8 cellular contexts compared by ENCODE assay signal in genomic region chr17:79087428-79088143, GRCh38. TPM values are rescaled to one million over a fixed set of nuclear protein-coding genes. Genes with fewer than 3 reads are reported as not detected.
DNase-seq lines count a peak whose midpoint lies in the region; ATAC-seq, FAIRE-seq and TF ChIP-seq lines count a peak whose summit lies in the region.

No MANE protein-coding gene starts in this region.

- H3K9me3 ChIP-seq in DND-41 (ENCODE audit: insufficient read depth, low read length, severe bottlenecking) (no peaks in the 10 kb centered on the region), ovary (no peaks in the 10 kb centered on the region)

- H3K9ac ChIP-seq in DND-41 (ENCODE audit: low read depth, low read length) (no peak overlapping the region), KMS-11 (no peak overlapping the region)

- H3K27me3 Mint-ChIP-seq in type B pancreatic cell = peaks cover 3% of the 10 kb centered on the region

- no peaks in the 10 kb centered on the region for H3K9me3 Mint-ChIP-seq in type B pancreatic cell

- H3K27ac ChIP-seq in DND-41 (ENCODE audit: low read length) (no peak overlapping the region), KMS-11 (no peak overlapping the region), ovary (no peak overlapping the region)

- H2AFZ ChIP-seq in DND-41 (ENCODE audit: low read depth, low read length) (no peak overlapping the region), KMS-11 (ENCODE audit: low read depth) (no peak overlapping the region)

- no peak for TF ChIP-seq POLR2A in ovary (IDR thresholded peaks at IDR 0.05)

- H3K36me3 Mint-ChIP-seq in type B pancreatic cell = no peaks in the 10 kb centered on the region

- no peak overlapping the region for H3K27ac Mint-ChIP-seq in type B pancreatic cell

- intact Hi-C loops in ovary (cut with DNase I) = loop anchor here (2.0 to 5.0 kb wide), 5 partner anchors 40 to 620 kb away; no protein-coding TSS in a partner anchor

- H3K36me3 ChIP-seq in DND-41 (ENCODE audit: insufficient read depth, low read length) (peaks cover 29% of the 10 kb centered on the region), KMS-11 (ENCODE audit: insufficient read depth) (no peaks in the 10 kb centered on the region), ovary (no peaks in the 10 kb centered on the region)

- H3K79me2 ChIP-seq in DND-41 (ENCODE audit: insufficient read depth, low read length) = no peaks in the 10 kb centered on the region
- H3K79me2 ChIP-seq in KMS-11 (ENCODE audit: insufficient read depth, low read depth) = no peaks in the 10 kb centered on the region

- H3K27me3 ChIP-seq in DND-41 (ENCODE audit: insufficient read depth, low read length, poor library complexity) (no peaks in the 10 kb centered on the region), KMS-11 (ENCODE audit: insufficient read depth, low read depth) (peaks cover 13% of the 10 kb centered on the region), ovary (no peaks in the 10 kb centered on the region)

- H3K4me1 Mint-ChIP-seq in type B pancreatic cell (ENCODE audit: unreplicated experiment) = peaks cover 9% of the 10 kb centered on the region

- H3K4me2 ChIP-seq in DND-41 (ENCODE audit: insufficient read depth, low read length) = no peak overlapping the region
- H3K4me2 ChIP-seq in KMS-11 = no peak overlapping the region

- H3K4me3 ChIP-seq in DND-41 (ENCODE audit: low read depth in 1 of 2, low read length in 2 of 2) = no peak overlapping the region
- no peak overlapping the region for H3K4me3 ChIP-seq in KMS-11 (IDR thresholded peaks at IDR 0.05; ENCODE audit: insufficient read depth, low read depth, low read length)
- no peak overlapping the region for H3K4me3 ChIP-seq in ovary

- WGBS in ovary, 3 donors = 38 to 48% (median 42%) methylated on average over 12 of the region's 12 CpGs

- ATAC-seq in DND-41 (ENCODE audit: insufficient read depth, low read depth) = peak; percentile 90

- TF ChIP-seq CTCF in DND-41 (IDR thresholded peaks at IDR 0.05; ENCODE audit: borderline replicate concordance, extremely low read depth, low read length, poor library complexity, severe bottlenecking) (peak; percentile 94), KMS-11 (conservative IDR thresholded peaks at IDR 0.05; ENCODE audit: low read depth, low read length) (peak; percentile 90), ovary (IDR thresholded peaks at IDR 0.05) (peak; percentile 72 to 80 (median 77)), type B pancreatic cell (conservative IDR thresholded peaks at IDR 0.05) (peak; percentile 92)

- no peak for TF ChIP-seq EP300 in ovary (IDR thresholded peaks at IDR 0.05)

- H4K20me1 ChIP-seq in DND-41 (ENCODE audit: insufficient read depth, low read length) (peaks cover 27% of the 10 kb centered on the region), KMS-11 (ENCODE audit: insufficient read depth) (no peaks in the 10 kb centered on the region)

- no peaks in the 10 kb centered on the region for H3K4me1 ChIP-seq in DND-41 (ENCODE audit: insufficient read depth, low read length)
- peaks cover 6% of the 10 kb centered on the region for H3K4me1 ChIP-seq in KMS-11 (ENCODE audit: low read depth, poor library complexity, severe bottlenecking)
- peaks cover 8% of the 10 kb centered on the region for H3K4me1 ChIP-seq in ovary (ENCODE audit: insufficient read depth)

- DNase-seq in DND-41 = peak; percentile 77
- peak; percentile 61 to 80 for DNase-seq in SHP77 (lab: John Stamatoyannopoulos, UW)
- peak; percentile 38 for DNase-seq in activated gamma-delta T cell treated with anti-CD3 and anti-CD28 coated beads, Interleukin-2, amount 50 U/mL, for 16 hours (ENCODE audit: low read depth)
- peak; percentile 83 to 88 for DNase-seq in frontal cortex (ENCODE audit: low spot score in 2 of 2)
- DNase-seq in ovary = peak; percentile 43 to 85 (median 78)
- peak; percentile 86 for DNase-seq in type B pancreatic cell (ENCODE audit: extremely low spot score, unreplicated experiment)
- no peak for DNase-seq in mesenteric fat pad (ENCODE audit: low spot score)

- no peak for FAIRE-seq in frontal cortex (lab: Jason Lieb, UNC)

- H3K4me3 Mint-ChIP-seq in type B pancreatic cell = no peak overlapping the region

RNA-seq across cellular contexts. Expression of gene ENGASE, which starts 13.0 kb away (rescaled TPM):
- total RNA-seq in frontal cortex = 11.0 TPM
- 10 to 100 TPM; 21.0 to 61.5 (median 48.2) TPM for total RNA-seq in ovary
- 10 to 100 TPM in 1 of 2 donors, 1 to 10 TPM in 1; 6.0 to 32.0 TPM for polyA plus RNA-seq in ovary
- total RNA-seq in type B pancreatic cell (ENCODE audit: low replicate concordance) = 45.0 and 72.6 TPM in 2 replicates
- 38.8 TPM for total RNA-seq in mesenteric fat pad
